ENCODE assay signal across 8 cellular contexts in genomic region chr5:179550511-179551342, GRCh38. TPM values are rescaled to one million over a fixed set of nuclear protein-coding genes. Genes with fewer than 3 reads are reported as not detected.
DNase-seq lines count a peak whose midpoint lies in the region; ATAC-seq, FAIRE-seq and TF ChIP-seq lines count a peak whose summit lies in the region.

Gene RUFY1, plus strand, starts transcription at chr5:179550554. Its CDS starts 16 bp downstream, at chr5:179550570.

- H3K4me2 ChIP-seq in A549, result peak within 1 kb of the TSS; percentile 96

- CTCF ChIA-PET in A549 (lab: Yijun Ruan, JAX), result no interaction called here

- H3K9me3 ChIP-seq in A549, result no peaks in the 10 kb centered on the region

- intact Hi-C loops in left colon (cut with DNase I, micrococcal nuclease), result loop anchor here in 1 of 2 donors (10.0 kb wide), 1 partner anchor 74 kb away; the partner anchor contains the start of gene HNRNPH1

- H3K4me3 ChIP-seq in A549, result peak within 1 kb of the TSS; percentile 63
- peak within 1 kb of the TSS; percentile 77 for H3K4me3 ChIP-seq in choroid plexus epithelial cell (ENCODE audit: low read depth, low read length)

- peak within 1 kb of the TSS; percentile 91 to 99 for H3K27ac ChIP-seq in A549

- no peak for TF ChIP-seq RAD21 in A549 (conservative IDR thresholded peaks at IDR 0.05 in 1 of 2, IDR thresholded peaks at IDR 0.05 in 1 of 2)

- no peak for FAIRE-seq in A549 (lab: Jason Lieb, UNC)

- DNase-seq in A549 (ENCODE audit: low read depth in 1 of 2, low spot score in 1 of 2) (peak; percentile 81 to 82), NCI-H2227 treated with DMSO at 0.1 percent for 48 hours (lab: John Stamatoyannopoulos, UW) (peak; percentile 71), choroid plexus epithelial cell (ENCODE audit: low read depth) (peak; percentile 79), left colon (peak; percentile 83 to 90)
- peak; percentile 69 to 71 for DNase-seq in activated CD4-positive, alpha-beta T cell treated with anti-CD3 and anti-CD28 coated beads for 24 hours (ENCODE audit: low read depth in 2 of 2)
- DNase-seq in stimulated activated CD4-positive, alpha-beta T cell treated with anti-CD3 and anti-CD28 coated beads, Interleukin-1b, Interleukin-23, amount 100 ng/mL, for 4 hours (ENCODE audit: low read depth in 2 of 2), result peak; percentile 67 to 82

- under 1% methylated on average over 41 of the region's 109 CpGs for WGBS in A549 (ENCODE audit: missing lambda C conversion rate)

- TF ChIP-seq CTCF in A549 (IDR thresholded peaks at IDR 0.05), result no peak
- no peak for TF ChIP-seq CTCF in choroid plexus epithelial cell (conservative IDR thresholded peaks at IDR 0.05; ENCODE audit: low read depth, low read length)

- ATAC-seq in A549 (peak; percentile 83 to 84), GM18511 (IDR thresholded peaks at IDR 0.05; ENCODE audit: unreplicated experiment) (peak; percentile 84), HG02981 (IDR thresholded peaks at IDR 0.05; ENCODE audit: unreplicated experiment) (peak; percentile 71), left colon (peak; percentile 92)

- POLR2A ChIA-PET in A549 (lab: Yijun Ruan, JAX), result interaction anchor here (0.5 to 2.8 kb wide), 10 partner anchors 9 to 1347 kb away, joined by 3 to 64 read pairs (median 5); partner anchors contain the start of genes HNRNPAB, HNRNPH1, MAML1 and SQSTM1

- TF ChIP-seq POLR2A in A549 (IDR thresholded peaks at IDR 0.05; ENCODE audit: low read length), result peak; percentile 48

- peaks cover 24% of the 10 kb centered on the region for H3K4me1 ChIP-seq in A549

- no peak for TF ChIP-seq EP300 in A549 (IDR thresholded peaks at IDR 0.05)

TF ChIP-seq in A549, 52 proteins besides CTCF, POLR2A, EP300 and RAD21 (continues in another document):
- peak; percentile 27; the same call in 1 of the 2 replicates for TF ChIP-seq USF2 (IDR thresholded peaks at IDR 0.05)
- TF ChIP-seq ELK1 (IDR thresholded peaks at IDR 0.05; ENCODE audit: low read depth, low read length), result no peak
- peak; percentile 81 for TF ChIP-seq PHF8 (IDR thresholded peaks at IDR 0.05; ENCODE audit: borderline replicate concordance, low read depth)
- peak; percentile 71; the same call in 1 of the 2 replicates for TF ChIP-seq KDM5A (IDR thresholded peaks at IDR 0.05)
- TF ChIP-seq CEBPB (IDR thresholded peaks at IDR 0.05), result no peak
- no peak for TF ChIP-seq RNF2 (IDR thresholded peaks at IDR 0.05; ENCODE audit: borderline replicate concordance, low read depth)
- peak; percentile 37; the same call in 1 of the 2 replicates for TF ChIP-seq MAZ (IDR thresholded peaks at IDR 0.05; ENCODE audit: borderline replicate concordance, low read depth, low read length)
- peak; percentile 56; the same call in 1 of the 2 replicates for TF ChIP-seq EHF (CRISPR knock-in tag; IDR thresholded peaks at IDR 0.05)
- TF ChIP-seq JUN (IDR thresholded peaks at IDR 0.05), result peak; percentile 72 to 94; a peak in 3 of 5 replicates
- no peak for TF ChIP-seq CBX8 (IDR thresholded peaks at IDR 0.05)
- TF ChIP-seq MYC (IDR thresholded peaks at IDR 0.05; ENCODE audit: borderline replicate concordance, low read length), result 0 out of 2 replicates have a peak, but pooled peaks have one; percentile 33
- 0 out of 2 replicates have a peak, but pooled peaks have one; percentile 30 for TF ChIP-seq HOXB5 (CRISPR knock-in tag; IDR thresholded peaks at IDR 0.05)
- 0 out of 2 replicates have a peak, but pooled peaks have one; percentile 19 for TF ChIP-seq HOXB13 (CRISPR knock-in tag; IDR thresholded peaks at IDR 0.05; ENCODE audit: low read depth)
- 0 out of 2 replicates have a peak, but pooled peaks have one; percentile 43 for TF ChIP-seq ATOH8 (CRISPR knock-in tag; IDR thresholded peaks at IDR 0.05; ENCODE audit: low read depth)
- TF ChIP-seq NFE2L2 (conservative IDR thresholded peaks at IDR 0.05; ENCODE audit: low read length), result no peak
- peak; percentile 77 for TF ChIP-seq MAX (IDR thresholded peaks at IDR 0.05)
- no peak for TF ChIP-seq REST (IDR thresholded peaks at IDR 0.05)
- no peak for TF ChIP-seq ESRRA (IDR thresholded peaks at IDR 0.05; ENCODE audit: borderline replicate concordance, low read length)
- TF ChIP-seq PBX3 (IDR thresholded peaks at IDR 0.05), result 0 out of 2 replicates have a peak, but pooled peaks have one; percentile 2
- peak; percentile 93; the same call in 2 of the 3 replicates for TF ChIP-seq BCL3 (IDR thresholded peaks at IDR 0.05)

RNA-seq across cellular contexts. Expression of gene RUFY1, which starts in this region (rescaled TPM):
- polyA plus RNA-seq in A549 (2011; rRNA removed), result 30.6 and 39.5 TPM in 2 replicates
- polyA plus RNA-seq in A549 (2012; cell fraction: cytosol; rRNA removed), result 20.2 and 21.2 TPM in 2 replicates
- polyA plus RNA-seq in A549 (2012; cell fraction: nucleus; rRNA removed), result 30.0 and 39.2 TPM in 2 replicates
- 31.7 to 33.7 TPM (median 33.3 TPM) in 3 replicates for polyA plus RNA-seq in A549 (2017; fragmentation: RNase III; extraction: RNeasy Plus Mini Kit Qiagen cat#74134 plus additional on column Dnase treatment)
- polyA minus RNA-seq in A549 (2011; rRNA and poly(A)+ RNA removed), result 24.9 and 30.8 TPM in 2 replicates
- 10 to 100 TPM; 35.1 to 39.0 TPM for total RNA-seq in left colon

Comparison
In these comparisons a context has a peak if more than half of its experiments do, and no peak if none do; other contexts are left out.
1. Peak in every context shown above with its lines: DNase-seq, ATAC-seq, H3K4me3 ChIP-seq and H3K27ac ChIP-seq.